Comparison of ENCODE assay signal across 1 cellular context in genomic region chr17:28900986-28901726, GRCh38.
TF ChIP-seq lines count a peak whose summit lies in the region.

No MANE protein-coding gene starts in this region.

TF ChIP-seq in K562, 482 proteins besides CTCF, POLR2A, EP300 and RAD21 (continued from another document):
- no peak for TF ChIP-seq PTBP1 (IDR thresholded peaks at IDR 0.05; ENCODE audit: low read depth, low read length)
- TF ChIP-seq U2AF1 (optimal IDR thresholded peaks at IDR 0.05; ENCODE audit: low read depth, low read length), result no peak
- TF ChIP-seq ZBTB34 (CRISPR knock-in tag; IDR thresholded peaks at IDR 0.05), result no peak
- TF ChIP-seq HDAC6 (IDR thresholded peaks at IDR 0.05; ENCODE audit: low read depth, low read length), result no peak
- 0 out of 2 replicates have a peak, but pooled peaks have one; percentile 15 for TF ChIP-seq ZBTB7A (IDR thresholded peaks at IDR 0.05; ENCODE audit: borderline replicate concordance, control insufficient read depth, low read depth, low read length)
- TF ChIP-seq SAFB (IDR thresholded peaks at IDR 0.05; ENCODE audit: borderline replicate concordance, low read depth, low read length), result no peak
- no peak for TF ChIP-seq ZNF561 (CRISPR knock-in tag; conservative IDR thresholded peaks at IDR 0.05)
- TF ChIP-seq ZNF174 (CRISPR knock-in tag; IDR thresholded peaks at IDR 0.05), result no peak
- no peak for TF ChIP-seq KLF16 (IDR thresholded peaks at IDR 0.05)
- TF ChIP-seq GATAD2B (IDR thresholded peaks at IDR 0.05; ENCODE audit: borderline replicate concordance), result no peak
- no peak for TF ChIP-seq ZNF589 (CRISPR knock-in tag; IDR thresholded peaks at IDR 0.05; ENCODE audit: low read depth)
- TF ChIP-seq DMBX1 (CRISPR knock-in tag; IDR thresholded peaks at IDR 0.05; ENCODE audit: borderline replicate concordance), result no peak
- no peak for TF ChIP-seq ZHX1 (conservative IDR thresholded peaks at IDR 0.05; ENCODE audit: low read length)
- TF ChIP-seq USF1 (CRISPR knock-in tag; IDR thresholded peaks at IDR 0.05), result peak; percentile 19; the same call in 1 of the 2 replicates
- no peak for TF ChIP-seq ZNF79 (CRISPR knock-in tag; IDR thresholded peaks at IDR 0.05; ENCODE audit: low read depth)
- TF ChIP-seq JUND (IDR thresholded peaks at IDR 0.05; ENCODE audit: borderline replicate concordance, low read depth, low read length), result peak; percentile 41; the same call in 1 of the 2 replicates
- no peak for TF ChIP-seq JUND (tag; IDR thresholded peaks at IDR 0.05; ENCODE audit: borderline replicate concordance, low read depth, low read length)
- TF ChIP-seq, protein P1, sequence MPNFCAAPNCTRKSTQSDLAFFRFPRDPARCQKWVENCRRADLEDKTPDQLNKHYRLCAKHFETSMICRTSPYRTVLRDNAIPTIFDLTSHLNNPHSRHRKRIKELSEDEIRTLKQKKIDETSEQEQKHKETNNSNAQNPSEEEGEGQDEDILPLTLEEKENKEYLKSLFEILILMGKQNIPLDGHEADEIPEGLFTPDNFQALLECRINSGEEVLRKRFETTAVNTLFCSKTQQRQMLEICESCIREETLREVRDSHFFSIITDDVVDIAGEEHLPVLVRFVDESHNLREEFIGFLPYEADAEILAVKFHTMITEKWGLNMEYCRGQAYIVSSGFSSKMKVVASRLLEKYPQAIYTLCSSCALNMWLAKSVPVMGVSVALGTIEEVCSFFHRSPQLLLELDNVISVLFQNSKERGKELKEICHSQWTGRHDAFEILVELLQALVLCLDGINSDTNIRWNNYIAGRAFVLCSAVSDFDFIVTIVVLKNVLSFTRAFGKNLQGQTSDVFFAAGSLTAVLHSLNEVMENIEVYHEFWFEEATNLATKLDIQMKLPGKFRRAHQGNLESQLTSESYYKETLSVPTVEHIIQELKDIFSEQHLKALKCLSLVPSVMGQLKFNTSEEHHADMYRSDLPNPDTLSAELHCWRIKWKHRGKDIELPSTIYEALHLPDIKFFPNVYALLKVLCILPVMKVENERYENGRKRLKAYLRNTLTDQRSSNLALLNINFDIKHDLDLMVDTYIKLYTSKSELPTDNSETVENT (CRISPR knock-in tag; IDR thresholded peaks at IDR 0.05), result no peak
- no peak for TF ChIP-seq TSC22D4 (tag; IDR thresholded peaks at IDR 0.05)
- no peak for TF ChIP-seq FOS (IDR thresholded peaks at IDR 0.05; ENCODE audit: extremely low read depth, insufficient read length)
- TF ChIP-seq, protein P2, sequence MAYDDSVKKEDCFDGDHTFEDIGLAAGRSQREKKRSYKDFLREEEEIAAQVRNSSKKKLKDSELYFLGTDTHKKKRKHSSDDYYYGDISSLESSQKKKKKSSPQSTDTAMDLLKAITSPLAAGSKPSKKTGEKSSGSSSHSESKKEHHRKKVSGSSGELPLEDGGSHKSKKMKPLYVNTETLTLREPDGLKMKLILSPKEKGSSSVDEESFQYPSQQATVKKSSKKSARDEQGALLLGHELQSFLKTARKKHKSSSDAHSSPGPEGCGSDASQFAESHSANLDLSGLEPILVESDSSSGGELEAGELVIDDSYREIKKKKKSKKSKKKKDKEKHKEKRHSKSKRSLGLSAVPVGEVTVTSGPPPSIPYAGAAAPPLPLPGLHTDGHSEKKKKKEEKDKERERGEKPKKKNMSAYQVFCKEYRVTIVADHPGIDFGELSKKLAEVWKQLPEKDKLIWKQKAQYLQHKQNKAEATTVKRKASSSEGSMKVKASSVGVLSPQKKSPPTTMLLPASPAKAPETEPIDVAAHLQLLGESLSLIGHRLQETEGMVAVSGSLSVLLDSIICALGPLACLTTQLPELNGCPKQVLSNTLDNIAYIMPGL (CRISPR knock-in tag; IDR thresholded peaks at IDR 0.05), result no peak
- no peak for TF ChIP-seq TEAD1 (CRISPR knock-in tag; IDR thresholded peaks at IDR 0.05)
- no peak for TF ChIP-seq ZNF551 (CRISPR knock-in tag; IDR thresholded peaks at IDR 0.05)
- TF ChIP-seq, protein P3, sequence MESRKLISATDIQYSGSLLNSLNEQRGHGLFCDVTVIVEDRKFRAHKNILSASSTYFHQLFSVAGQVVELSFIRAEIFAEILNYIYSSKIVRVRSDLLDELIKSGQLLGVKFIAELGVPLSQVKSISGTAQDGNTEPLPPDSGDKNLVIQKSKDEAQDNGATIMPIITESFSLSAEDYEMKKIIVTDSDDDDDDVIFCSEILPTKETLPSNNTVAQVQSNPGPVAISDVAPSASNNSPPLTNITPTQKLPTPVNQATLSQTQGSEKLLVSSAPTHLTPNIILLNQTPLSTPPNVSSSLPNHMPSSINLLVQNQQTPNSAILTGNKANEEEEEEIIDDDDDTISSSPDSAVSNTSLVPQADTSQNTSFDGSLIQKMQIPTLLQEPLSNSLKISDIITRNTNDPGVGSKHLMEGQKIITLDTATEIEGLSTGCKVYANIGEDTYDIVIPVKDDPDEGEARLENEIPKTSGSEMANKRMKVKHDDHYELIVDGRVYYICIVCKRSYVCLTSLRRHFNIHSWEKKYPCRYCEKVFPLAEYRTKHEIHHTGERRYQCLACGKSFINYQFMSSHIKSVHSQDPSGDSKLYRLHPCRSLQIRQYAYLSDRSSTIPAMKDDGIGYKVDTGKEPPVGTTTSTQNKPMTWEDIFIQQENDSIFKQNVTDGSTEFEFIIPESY (CRISPR knock-in tag; IDR thresholded peaks at IDR 0.05), result 0 out of 2 replicates have a peak, but pooled peaks have one; percentile 20
- TF ChIP-seq ZNF436 (CRISPR knock-in tag; IDR thresholded peaks at IDR 0.05), result no peak
- TF ChIP-seq MTA3 (IDR thresholded peaks at IDR 0.05; ENCODE audit: borderline replicate concordance), result 0 out of 2 replicates have a peak, but pooled peaks have one; percentile 15
- TF ChIP-seq DIDO1 (tag; IDR thresholded peaks at IDR 0.05; ENCODE audit: low read depth), result no peak
- no peak for TF ChIP-seq TOE1 (IDR thresholded peaks at IDR 0.05; ENCODE audit: borderline replicate concordance)
- TF ChIP-seq TOE1 (CRISPR knock-in tag; IDR thresholded peaks at IDR 0.05; ENCODE audit: borderline replicate concordance, low read depth), result no peak
- no peak for TF ChIP-seq TCFL5 (CRISPR knock-in tag; conservative IDR thresholded peaks at IDR 0.05)
- TF ChIP-seq, protein P4, sequence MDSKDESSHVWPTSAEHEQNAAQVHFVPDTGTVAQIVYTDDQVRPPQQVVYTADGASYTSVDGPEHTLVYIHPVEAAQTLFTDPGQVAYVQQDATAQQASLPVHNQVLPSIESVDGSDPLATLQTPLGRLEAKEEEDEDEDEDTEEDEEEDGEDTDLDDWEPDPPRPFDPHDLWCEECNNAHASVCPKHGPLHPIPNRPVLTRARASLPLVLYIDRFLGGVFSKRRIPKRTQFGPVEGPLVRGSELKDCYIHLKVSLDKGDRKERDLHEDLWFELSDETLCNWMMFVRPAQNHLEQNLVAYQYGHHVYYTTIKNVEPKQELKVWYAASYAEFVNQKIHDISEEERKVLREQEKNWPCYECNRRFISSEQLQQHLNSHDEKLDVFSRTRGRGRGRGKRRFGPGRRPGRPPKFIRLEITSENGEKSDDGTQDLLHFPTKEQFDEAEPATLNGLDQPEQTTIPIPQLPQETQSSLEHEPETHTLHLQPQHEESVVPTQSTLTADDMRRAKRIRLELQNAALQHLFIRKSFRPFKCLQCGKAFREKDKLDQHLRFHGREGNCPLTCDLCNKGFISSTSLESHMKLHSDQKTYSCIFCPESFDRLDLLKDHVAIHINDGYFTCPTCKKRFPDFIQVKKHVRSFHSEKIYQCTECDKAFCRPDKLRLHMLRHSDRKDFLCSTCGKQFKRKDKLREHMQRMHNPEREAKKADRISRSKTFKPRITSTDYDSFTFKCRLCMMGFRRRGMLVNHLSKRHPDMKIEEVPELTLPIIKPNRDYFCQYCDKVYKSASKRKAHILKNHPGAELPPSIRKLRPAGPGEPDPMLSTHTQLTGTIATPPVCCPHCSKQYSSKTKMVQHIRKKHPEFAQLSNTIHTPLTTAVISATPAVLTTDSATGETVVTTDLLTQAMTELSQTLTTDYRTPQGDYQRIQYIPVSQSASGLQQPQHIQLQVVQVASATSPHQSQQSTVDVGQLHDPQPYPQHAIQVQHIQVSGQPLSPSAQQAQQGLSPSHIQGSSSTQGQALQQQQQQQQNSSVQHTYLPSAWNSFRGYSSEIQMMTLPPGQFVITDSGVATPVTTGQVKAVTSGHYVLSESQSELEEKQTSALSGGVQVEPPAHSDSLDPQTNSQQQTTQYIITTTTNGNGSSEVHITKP (IDR thresholded peaks at IDR 0.05; ENCODE audit: partially characterized antibody), result no peak
- no peak for TF ChIP-seq SUPT5H (IDR thresholded peaks at IDR 0.05)
- TF ChIP-seq, protein P5, sequence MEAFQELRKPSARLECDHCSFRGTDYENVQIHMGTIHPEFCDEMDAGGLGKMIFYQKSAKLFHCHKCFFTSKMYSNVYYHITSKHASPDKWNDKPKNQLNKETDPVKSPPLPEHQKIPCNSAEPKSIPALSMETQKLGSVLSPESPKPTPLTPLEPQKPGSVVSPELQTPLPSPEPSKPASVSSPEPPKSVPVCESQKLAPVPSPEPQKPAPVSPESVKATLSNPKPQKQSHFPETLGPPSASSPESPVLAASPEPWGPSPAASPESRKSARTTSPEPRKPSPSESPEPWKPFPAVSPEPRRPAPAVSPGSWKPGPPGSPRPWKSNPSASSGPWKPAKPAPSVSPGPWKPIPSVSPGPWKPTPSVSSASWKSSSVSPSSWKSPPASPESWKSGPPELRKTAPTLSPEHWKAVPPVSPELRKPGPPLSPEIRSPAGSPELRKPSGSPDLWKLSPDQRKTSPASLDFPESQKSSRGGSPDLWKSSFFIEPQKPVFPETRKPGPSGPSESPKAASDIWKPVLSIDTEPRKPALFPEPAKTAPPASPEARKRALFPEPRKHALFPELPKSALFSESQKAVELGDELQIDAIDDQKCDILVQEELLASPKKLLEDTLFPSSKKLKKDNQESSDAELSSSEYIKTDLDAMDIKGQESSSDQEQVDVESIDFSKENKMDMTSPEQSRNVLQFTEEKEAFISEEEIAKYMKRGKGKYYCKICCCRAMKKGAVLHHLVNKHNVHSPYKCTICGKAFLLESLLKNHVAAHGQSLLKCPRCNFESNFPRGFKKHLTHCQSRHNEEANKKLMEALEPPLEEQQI (IDR thresholded peaks at IDR 0.05), result no peak
- TF ChIP-seq ARID2 (IDR thresholded peaks at IDR 0.05), result no peak
